Comparison of ENCODE assay signal across 20 cellular contexts in the genomic region with DNA sequence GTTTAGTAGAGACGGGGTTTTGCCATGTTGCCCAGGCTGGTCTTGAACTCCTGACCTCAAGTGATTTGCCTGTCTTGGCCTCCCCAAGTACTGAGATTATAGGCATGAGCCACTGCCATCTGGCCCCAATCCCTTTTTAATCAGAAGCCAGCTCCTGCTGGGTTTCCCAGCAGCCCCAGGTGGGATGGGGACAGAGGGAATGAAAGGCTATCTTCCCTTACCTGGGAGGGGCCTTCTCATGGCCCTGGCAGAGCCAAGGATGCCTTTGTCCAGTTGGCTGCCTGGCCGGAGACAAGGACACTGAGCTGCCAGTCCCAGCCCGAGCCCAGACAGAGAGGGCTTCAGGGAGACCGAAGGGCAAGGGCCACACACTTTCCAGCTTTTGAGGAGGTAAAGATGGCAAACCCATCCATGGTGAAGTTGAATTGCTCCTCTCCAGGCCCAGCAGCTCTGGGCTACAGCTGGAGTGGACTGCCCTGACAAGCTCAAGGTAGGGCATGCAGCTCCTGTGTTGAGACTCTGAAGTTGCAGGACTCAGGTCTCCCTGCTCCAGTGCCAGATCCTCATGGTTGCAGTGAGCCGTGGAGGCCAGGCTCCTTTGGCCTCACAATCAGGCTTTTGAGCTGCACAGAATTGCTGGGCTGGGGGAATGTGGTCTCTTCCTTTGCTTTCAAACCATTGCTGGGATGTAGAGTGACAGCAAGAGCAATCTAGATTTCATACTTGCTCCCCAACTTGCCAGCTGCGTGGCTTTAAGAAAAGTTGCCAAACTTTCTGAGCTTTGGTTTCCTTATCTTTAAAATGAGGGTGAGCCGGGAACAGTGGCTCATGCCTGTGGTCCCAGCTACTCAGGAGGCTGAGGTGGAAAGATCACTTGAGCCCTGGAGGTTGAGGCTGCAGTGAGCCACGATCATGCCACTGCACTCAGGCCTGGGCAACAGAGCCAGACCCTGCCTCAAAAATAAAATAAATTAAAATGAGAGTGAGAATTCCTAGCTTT. TPM values are rescaled to one million over a fixed set of nuclear protein-coding genes. Genes with fewer than 3 reads are reported as not detected.
"Had no signal": no experiment of that assay in that cellular context is flagged by ENCODE, and none has a peak within 500 bp of the region (broad histone marks: within the 10 kb centered on the region; RNA-seq: fewer than 3 reads in every experiment).

No MANE protein-coding gene starts in this region.

- DNase-seq: activated CD4-positive, alpha-beta T cell treated with anti-CD3 and anti-CD28 coated beads for 36 hours; activated naive CD4-positive, alpha-beta T cell treated with anti-CD3 and anti-CD28 coated beads for 36 hours; endodermal cell; erythroblast; foreskin fibroblast; head of caudate nucleus; left lung; mesenchymal stem cell; occipital lobe; psoas muscle; sigmoid colon; stimulated activated CD4-positive, alpha-beta T cell treated with anti-CD3 and anti-CD28 coated beads, Interleukin-12 subunit alpha, Interleukin-12 subunit beta, amount 100 ng/mL, for 4 hours; stimulated activated CD4-positive, alpha-beta T cell treated with anti-CD3 and anti-CD28 coated beads, Interleukin-2, amount 100 ng/mL, for 48 hours; stimulated activated naive CD8-positive, alpha-beta T cell treated with anti-CD3 and anti-CD28 coated beads, Interleukin-15, Interleukin-2, amounts not matched to agents 100 U/mL and 50 U/mL, for 24 hours; T-cell; T1000; upper lobe of right lung had no signal

- H3K4me3 ChIP-seq: left lung, psoas muscle, sigmoid colon, suprapubic skin, upper lobe of right lung had no signal

- H3K36me3 ChIP-seq: left lung, sigmoid colon, suprapubic skin, upper lobe of right lung had no signal

- H3K27me3 ChIP-seq: left lung, sigmoid colon, suprapubic skin, upper lobe of right lung had no signal

- ATAC-seq: activated CD4-positive, alpha-beta T cell treated with anti-CD3 and anti-CD28 coated beads for 36 hours; activated T-helper 17 cell treated with anti-CD3 and anti-CD28 coated beads, Interleukin-2, amount 50 U/mL, for 72 hours; left lung; psoas muscle; stimulated activated naive CD8-positive, alpha-beta T cell treated with anti-CD3 and anti-CD28 coated beads, Interleukin-15, Interleukin-2, amounts not matched to agents 100 U/mL and 50 U/mL, for 24 hours; T-cell; upper lobe of right lung had no signal

- H3K27ac ChIP-seq: left lung, psoas muscle, sigmoid colon, suprapubic skin, upper lobe of right lung, VCaP had no signal

- H3K4me1 ChIP-seq: left lung, sigmoid colon, upper lobe of right lung had no signal

- H3K9me3 ChIP-seq: left lung, psoas muscle, sigmoid colon, suprapubic skin, upper lobe of right lung had no signal

RNA-seq across cellular contexts. Expression of gene IL34, which starts 44.5 kb away (rescaled TPM):
- total RNA-seq: activated CD4-positive, alpha-beta T cell treated with anti-CD3 and anti-CD28 coated beads for 36 hours; activated naive CD4-positive, alpha-beta T cell treated with anti-CD3 and anti-CD28 coated beads for 36 hours; activated T-helper 17 cell treated with anti-CD3 and anti-CD28 coated beads, Interleukin-2, amount 50 U/mL, for 72 hours had no signal
